Comparison of ENCODE assay signal across 1 cellular context in genomic region chr17:15106540-15106939, GRCh38.
A peak's percentile ranks its signal among the peaks of the same experiment; 100 is the strongest.
TF ChIP-seq lines count a peak whose summit lies in the region.

No MANE protein-coding gene starts in this region.

TF ChIP-seq in H1, 55 proteins besides CTCF, POLR2A, EP300 and RAD21:
- TF ChIP-seq SUZ12 (IDR thresholded peaks at IDR 0.05; ENCODE audit: low read length), result no peak
- no peak for TF ChIP-seq CBX5 (IDR thresholded peaks at IDR 0.05; ENCODE audit: low read depth, low read length)
- TF ChIP-seq SIN3A (conservative IDR thresholded peaks at IDR 0.05 in 1 of 2, IDR thresholded peaks at IDR 0.05 in 1 of 2; ENCODE audit: low read depth in 1 of 2, low read length in 2 of 2), result no peak
- TF ChIP-seq JUND (IDR thresholded peaks at IDR 0.05; ENCODE audit: low read length), result peak; percentile 30; the same call in 1 of the 2 replicates
- peak; percentile 45; the same call in 1 of the 2 replicates for TF ChIP-seq MAFK (IDR thresholded peaks at IDR 0.05; ENCODE audit: low read depth, low read length)
- peak; percentile 82 for TF ChIP-seq BACH1 (IDR thresholded peaks at IDR 0.05; ENCODE audit: low read length)
